1 cellular context compared by ENCODE assay signal in genomic region chr1:226643167-226643566, GRCh38.
TF ChIP-seq lines count a peak whose summit lies in the region.

No MANE protein-coding gene starts in this region.

TF ChIP-seq in HEK293, 187 proteins besides CTCF, POLR2A, EP300 and RAD21 (continued from another document):
- TF ChIP-seq, protein P1, sequence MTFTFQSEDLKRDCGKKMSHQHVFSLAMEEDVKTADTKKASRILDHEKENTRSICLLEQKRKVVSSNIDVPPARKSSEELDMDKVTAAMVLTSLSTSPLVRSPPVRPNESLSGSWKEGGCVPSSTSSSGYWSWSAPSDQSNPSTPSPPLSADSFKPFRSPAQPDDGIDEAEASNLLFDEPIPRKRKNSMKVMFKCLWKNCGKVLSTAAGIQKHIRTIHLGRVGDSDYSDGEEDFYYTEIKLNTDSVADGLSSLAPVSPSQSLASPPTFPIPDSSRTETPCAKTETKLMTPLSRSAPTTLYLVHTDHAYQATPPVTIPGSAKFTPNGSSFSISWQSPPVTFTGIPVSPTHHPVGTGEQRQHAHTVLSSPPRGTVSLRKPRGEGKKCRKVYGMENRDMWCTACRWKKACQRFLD (tag by site-specific recombination; IDR thresholded peaks at IDR 0.05): no peak
- no peak for TF ChIP-seq FEZF1 (tag by site-specific recombination; IDR thresholded peaks at IDR 0.05)
- no peak for TF ChIP-seq ZNF555 (tag by site-specific recombination; conservative IDR thresholded peaks at IDR 0.05)
- TF ChIP-seq SCRT2 (tag by site-specific recombination; IDR thresholded peaks at IDR 0.05): no peak
- TF ChIP-seq EGR2 (tag by site-specific recombination; IDR thresholded peaks at IDR 0.05; ENCODE audit: low read depth): peak; percentile 100
- TF ChIP-seq KLF16 (tag by site-specific recombination; IDR thresholded peaks at IDR 0.05): no peak
- TF ChIP-seq ZNF558 (tag by site-specific recombination; IDR thresholded peaks at IDR 0.05): no peak
- no peak for TF ChIP-seq IKZF3 (tag by site-specific recombination; IDR thresholded peaks at IDR 0.05)
- TF ChIP-seq, protein P2, sequence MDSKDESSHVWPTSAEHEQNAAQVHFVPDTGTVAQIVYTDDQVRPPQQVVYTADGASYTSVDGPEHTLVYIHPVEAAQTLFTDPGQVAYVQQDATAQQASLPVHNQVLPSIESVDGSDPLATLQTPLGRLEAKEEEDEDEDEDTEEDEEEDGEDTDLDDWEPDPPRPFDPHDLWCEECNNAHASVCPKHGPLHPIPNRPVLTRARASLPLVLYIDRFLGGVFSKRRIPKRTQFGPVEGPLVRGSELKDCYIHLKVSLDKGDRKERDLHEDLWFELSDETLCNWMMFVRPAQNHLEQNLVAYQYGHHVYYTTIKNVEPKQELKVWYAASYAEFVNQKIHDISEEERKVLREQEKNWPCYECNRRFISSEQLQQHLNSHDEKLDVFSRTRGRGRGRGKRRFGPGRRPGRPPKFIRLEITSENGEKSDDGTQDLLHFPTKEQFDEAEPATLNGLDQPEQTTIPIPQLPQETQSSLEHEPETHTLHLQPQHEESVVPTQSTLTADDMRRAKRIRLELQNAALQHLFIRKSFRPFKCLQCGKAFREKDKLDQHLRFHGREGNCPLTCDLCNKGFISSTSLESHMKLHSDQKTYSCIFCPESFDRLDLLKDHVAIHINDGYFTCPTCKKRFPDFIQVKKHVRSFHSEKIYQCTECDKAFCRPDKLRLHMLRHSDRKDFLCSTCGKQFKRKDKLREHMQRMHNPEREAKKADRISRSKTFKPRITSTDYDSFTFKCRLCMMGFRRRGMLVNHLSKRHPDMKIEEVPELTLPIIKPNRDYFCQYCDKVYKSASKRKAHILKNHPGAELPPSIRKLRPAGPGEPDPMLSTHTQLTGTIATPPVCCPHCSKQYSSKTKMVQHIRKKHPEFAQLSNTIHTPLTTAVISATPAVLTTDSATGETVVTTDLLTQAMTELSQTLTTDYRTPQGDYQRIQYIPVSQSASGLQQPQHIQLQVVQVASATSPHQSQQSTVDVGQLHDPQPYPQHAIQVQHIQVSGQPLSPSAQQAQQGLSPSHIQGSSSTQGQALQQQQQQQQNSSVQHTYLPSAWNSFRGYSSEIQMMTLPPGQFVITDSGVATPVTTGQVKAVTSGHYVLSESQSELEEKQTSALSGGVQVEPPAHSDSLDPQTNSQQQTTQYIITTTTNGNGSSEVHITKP (tag by site-specific recombination; IDR thresholded peaks at IDR 0.05): peak; percentile 96
- no peak for TF ChIP-seq ZNF521 (tag by site-specific recombination; IDR thresholded peaks at IDR 0.05)
- no peak for TF ChIP-seq ZNF449 (tag by site-specific recombination; IDR thresholded peaks at IDR 0.05)
- TF ChIP-seq ZBTB44 (tag by site-specific recombination; IDR thresholded peaks at IDR 0.05): no peak
- no peak for TF ChIP-seq ZNF701 (tag by site-specific recombination; IDR thresholded peaks at IDR 0.05)
- TF ChIP-seq ZSCAN30 (tag by site-specific recombination; IDR thresholded peaks at IDR 0.05): no peak
- no peak for TF ChIP-seq ZNF416 (tag by site-specific recombination; IDR thresholded peaks at IDR 0.05)
- no peak for TF ChIP-seq ZNF114 (tag by site-specific recombination; IDR thresholded peaks at IDR 0.05)
- peak; percentile 60 for TF ChIP-seq ZBTB17 (tag by site-specific recombination; IDR thresholded peaks at IDR 0.05)
- TF ChIP-seq ZNF23 (tag by site-specific recombination; IDR thresholded peaks at IDR 0.05; ENCODE audit: borderline replicate concordance): no peak
- no peak for TF ChIP-seq ZNF48 (tag by site-specific recombination; IDR thresholded peaks at IDR 0.05)
- no peak for TF ChIP-seq MEIS1 (CRISPR knock-in tag; IDR thresholded peaks at IDR 0.05; ENCODE audit: borderline replicate concordance)
- no peak for TF ChIP-seq ZNF76 (tag by site-specific recombination; IDR thresholded peaks at IDR 0.05; ENCODE audit: borderline replicate concordance, low read depth)
- TF ChIP-seq ZNF211 (tag by site-specific recombination; IDR thresholded peaks at IDR 0.05; ENCODE audit: low read depth): no peak
- TF ChIP-seq, protein P3, sequence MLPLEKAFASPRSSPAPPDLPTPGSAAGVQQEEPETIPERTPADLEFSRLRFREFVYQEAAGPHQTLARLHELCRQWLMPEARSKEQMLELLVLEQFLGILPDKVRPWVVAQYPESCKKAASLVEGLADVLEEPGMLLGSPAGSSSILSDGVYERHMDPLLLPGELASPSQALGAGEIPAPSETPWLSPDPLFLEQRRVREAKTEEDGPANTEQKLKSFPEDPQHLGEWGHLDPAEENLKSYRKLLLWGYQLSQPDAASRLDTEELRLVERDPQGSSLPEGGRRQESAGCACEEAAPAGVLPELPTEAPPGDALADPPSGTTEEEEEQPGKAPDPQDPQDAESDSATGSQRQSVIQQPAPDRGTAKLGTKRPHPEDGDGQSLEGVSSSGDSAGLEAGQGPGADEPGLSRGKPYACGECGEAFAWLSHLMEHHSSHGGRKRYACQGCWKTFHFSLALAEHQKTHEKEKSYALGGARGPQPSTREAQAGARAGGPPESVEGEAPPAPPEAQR (tag by site-specific recombination; IDR thresholded peaks at IDR 0.05): no peak
- no peak for TF ChIP-seq ZNF37A (tag by site-specific recombination; IDR thresholded peaks at IDR 0.05)
- TF ChIP-seq, protein P4, sequence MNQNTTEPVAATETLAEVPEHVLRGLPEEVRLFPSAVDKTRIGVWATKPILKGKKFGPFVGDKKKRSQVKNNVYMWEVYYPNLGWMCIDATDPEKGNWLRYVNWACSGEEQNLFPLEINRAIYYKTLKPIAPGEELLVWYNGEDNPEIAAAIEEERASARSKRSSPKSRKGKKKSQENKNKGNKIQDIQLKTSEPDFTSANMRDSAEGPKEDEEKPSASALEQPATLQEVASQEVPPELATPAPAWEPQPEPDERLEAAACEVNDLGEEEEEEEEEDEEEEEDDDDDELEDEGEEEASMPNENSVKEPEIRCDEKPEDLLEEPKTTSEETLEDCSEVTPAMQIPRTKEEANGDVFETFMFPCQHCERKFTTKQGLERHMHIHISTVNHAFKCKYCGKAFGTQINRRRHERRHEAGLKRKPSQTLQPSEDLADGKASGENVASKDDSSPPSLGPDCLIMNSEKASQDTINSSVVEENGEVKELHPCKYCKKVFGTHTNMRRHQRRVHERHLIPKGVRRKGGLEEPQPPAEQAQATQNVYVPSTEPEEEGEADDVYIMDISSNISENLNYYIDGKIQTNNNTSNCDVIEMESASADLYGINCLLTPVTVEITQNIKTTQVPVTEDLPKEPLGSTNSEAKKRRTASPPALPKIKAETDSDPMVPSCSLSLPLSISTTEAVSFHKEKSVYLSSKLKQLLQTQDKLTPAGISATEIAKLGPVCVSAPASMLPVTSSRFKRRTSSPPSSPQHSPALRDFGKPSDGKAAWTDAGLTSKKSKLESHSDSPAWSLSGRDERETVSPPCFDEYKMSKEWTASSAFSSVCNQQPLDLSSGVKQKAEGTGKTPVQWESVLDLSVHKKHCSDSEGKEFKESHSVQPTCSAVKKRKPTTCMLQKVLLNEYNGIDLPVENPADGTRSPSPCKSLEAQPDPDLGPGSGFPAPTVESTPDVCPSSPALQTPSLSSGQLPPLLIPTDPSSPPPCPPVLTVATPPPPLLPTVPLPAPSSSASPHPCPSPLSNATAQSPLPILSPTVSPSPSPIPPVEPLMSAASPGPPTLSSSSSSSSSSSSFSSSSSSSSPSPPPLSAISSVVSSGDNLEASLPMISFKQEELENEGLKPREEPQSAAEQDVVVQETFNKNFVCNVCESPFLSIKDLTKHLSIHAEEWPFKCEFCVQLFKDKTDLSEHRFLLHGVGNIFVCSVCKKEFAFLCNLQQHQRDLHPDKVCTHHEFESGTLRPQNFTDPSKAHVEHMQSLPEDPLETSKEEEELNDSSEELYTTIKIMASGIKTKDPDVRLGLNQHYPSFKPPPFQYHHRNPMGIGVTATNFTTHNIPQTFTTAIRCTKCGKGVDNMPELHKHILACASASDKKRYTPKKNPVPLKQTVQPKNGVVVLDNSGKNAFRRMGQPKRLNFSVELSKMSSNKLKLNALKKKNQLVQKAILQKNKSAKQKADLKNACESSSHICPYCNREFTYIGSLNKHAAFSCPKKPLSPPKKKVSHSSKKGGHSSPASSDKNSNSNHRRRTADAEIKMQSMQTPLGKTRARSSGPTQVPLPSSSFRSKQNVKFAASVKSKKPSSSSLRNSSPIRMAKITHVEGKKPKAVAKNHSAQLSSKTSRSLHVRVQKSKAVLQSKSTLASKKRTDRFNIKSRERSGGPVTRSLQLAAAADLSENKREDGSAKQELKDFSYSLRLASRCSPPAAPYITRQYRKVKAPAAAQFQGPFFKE (tag by site-specific recombination; IDR thresholded peaks at IDR 0.05; ENCODE audit: borderline replicate concordance): no peak
- TF ChIP-seq ZNF391 (tag by site-specific recombination; IDR thresholded peaks at IDR 0.05; ENCODE audit: borderline replicate concordance, low read depth): no peak
- no peak for TF ChIP-seq ZNF658 (tag by site-specific recombination; IDR thresholded peaks at IDR 0.05)
- peak; percentile 18; the same call in 1 of the 2 replicates for TF ChIP-seq GLI4 (tag by site-specific recombination; IDR thresholded peaks at IDR 0.05)
- TF ChIP-seq ZNF654 (tag by site-specific recombination; IDR thresholded peaks at IDR 0.05; ENCODE audit: low read depth): no peak
- no peak for TF ChIP-seq ZNF221 (tag by site-specific recombination; IDR thresholded peaks at IDR 0.05; ENCODE audit: borderline replicate concordance)
- TF ChIP-seq ZIC2 (tag by site-specific recombination; IDR thresholded peaks at IDR 0.05): no peak; the same call in 1 of the 2 replicates
- TF ChIP-seq GFI1B (tag by site-specific recombination; IDR thresholded peaks at IDR 0.05): no peak
- no peak for TF ChIP-seq ZNF174 (tag by site-specific recombination; IDR thresholded peaks at IDR 0.05)
- no peak for TF ChIP-seq ZNF791 (tag by site-specific recombination; IDR thresholded peaks at IDR 0.05)
- TF ChIP-seq ZNF530 (tag by site-specific recombination; IDR thresholded peaks at IDR 0.05; ENCODE audit: low read depth): no peak
- TF ChIP-seq ZSCAN23 (tag by site-specific recombination; IDR thresholded peaks at IDR 0.05): no peak
- no peak for TF ChIP-seq ZNF610 (tag by site-specific recombination; IDR thresholded peaks at IDR 0.05; ENCODE audit: borderline replicate concordance)
- TF ChIP-seq SP3 (tag by site-specific recombination; IDR thresholded peaks at IDR 0.05): no peak
- TF ChIP-seq, protein P5, sequence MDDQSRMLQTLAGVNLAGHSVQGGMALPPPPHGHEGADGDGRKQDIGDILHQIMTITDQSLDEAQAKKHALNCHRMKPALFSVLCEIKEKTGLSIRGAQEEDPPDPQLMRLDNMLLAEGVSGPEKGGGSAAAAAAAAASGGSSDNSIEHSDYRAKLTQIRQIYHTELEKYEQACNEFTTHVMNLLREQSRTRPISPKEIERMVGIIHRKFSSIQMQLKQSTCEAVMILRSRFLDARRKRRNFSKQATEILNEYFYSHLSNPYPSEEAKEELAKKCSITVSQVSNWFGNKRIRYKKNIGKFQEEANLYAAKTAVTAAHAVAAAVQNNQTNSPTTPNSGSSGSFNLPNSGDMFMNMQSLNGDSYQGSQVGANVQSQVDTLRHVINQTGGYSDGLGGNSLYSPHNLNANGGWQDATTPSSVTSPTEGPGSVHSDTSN (CRISPR knock-in tag; IDR thresholded peaks at IDR 0.05): no peak
- TF ChIP-seq KLF1 (tag by site-specific recombination; IDR thresholded peaks at IDR 0.05): peak; percentile 56; the same call in 1 of the 2 replicates
- TF ChIP-seq ZNF529 (tag by site-specific recombination; IDR thresholded peaks at IDR 0.05; ENCODE audit: insufficient replicate concordance): no peak
- no peak for TF ChIP-seq ATF2 (tag by site-specific recombination; IDR thresholded peaks at IDR 0.05; ENCODE audit: low read depth)
- no peak for TF ChIP-seq TRIM28 (IDR thresholded peaks at IDR 0.05; ENCODE audit: borderline replicate concordance, low read length)
- TF ChIP-seq, protein P6, sequence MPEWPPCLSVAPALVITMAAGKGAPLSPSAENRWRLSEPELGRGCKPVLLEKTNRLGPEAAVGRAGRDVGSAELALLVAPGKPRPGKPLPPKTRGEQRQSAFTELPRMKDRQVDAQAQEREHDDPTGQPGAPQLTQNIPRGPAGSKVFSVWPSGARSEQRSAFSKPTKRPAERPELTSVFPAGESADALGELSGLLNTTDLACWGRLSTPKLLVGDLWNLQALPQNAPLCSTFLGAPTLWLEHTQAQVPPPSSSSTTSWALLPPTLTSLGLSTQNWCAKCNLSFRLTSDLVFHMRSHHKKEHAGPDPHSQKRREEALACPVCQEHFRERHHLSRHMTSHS (tag by site-specific recombination; IDR thresholded peaks at IDR 0.05): no peak
TF ChIP-seq in HEK293: peak in this region for 17.
